Comparison of ENCODE assay signal across 27 cellular contexts in genomic region chr10:48682265-48682664, GRCh38. TPM values are rescaled to one million over a fixed set of nuclear protein-coding genes. Genes with fewer than 3 reads are reported as not detected.
"Had no signal": no experiment of that assay in that cellular context is flagged by ENCODE, and none has a peak within 500 bp of the region (broad histone marks: within the 10 kb centered on the region; RNA-seq: fewer than 3 reads in every experiment).

No MANE protein-coding gene starts in this region.

- H3K4me1 Mint-ChIP-seq: activated CD4-positive, alpha-beta T cell treated with anti-CD3 and anti-CD28 coated beads for 36 hours; activated naive CD4-positive, alpha-beta T cell treated with anti-CD3 and anti-CD28 coated beads, Interleukin-2, amount 10 ng/mL, durations not matched to agents 7 days and 5 days; immature natural killer cell; mesothelial cell of epicardium had no signal

- H3K27ac Mint-ChIP-seq: activated CD4-positive, alpha-beta memory T cell treated with anti-CD3 and anti-CD28 coated beads for 36 hours; activated CD4-positive, alpha-beta T cell treated with anti-CD3 and anti-CD28 coated beads for 36 hours; activated naive CD4-positive, alpha-beta T cell treated with anti-CD3 and anti-CD28 coated beads, Interleukin-2, amount 10 ng/mL, durations not matched to agents 7 days and 5 days; immature natural killer cell; mesothelial cell of epicardium; natural killer cell; T-cell; T-helper 2 cell treated with Interferon-gamma antibody and Interleukin-4, amounts not matched to agents 5 μg/mL and 100 μg/mL, for 36 hours; type B pancreatic cell had no signal

- H3K4me3 Mint-ChIP-seq: activated CD4-positive, alpha-beta memory T cell treated with anti-CD3 and anti-CD28 coated beads for 36 hours; activated CD4-positive, alpha-beta T cell treated with anti-CD3 and anti-CD28 coated beads for 36 hours; activated naive CD4-positive, alpha-beta T cell treated with anti-CD3 and anti-CD28 coated beads, Interleukin-2, amount 10 ng/mL, durations not matched to agents 7 days and 5 days; immature natural killer cell; mesothelial cell of epicardium; natural killer cell; T-cell; T-helper 2 cell treated with Interferon-gamma antibody and Interleukin-4, amounts not matched to agents 5 μg/mL and 100 μg/mL, for 36 hours; type B pancreatic cell had no signal

- DNase-seq: activated CD4-positive, alpha-beta memory T cell treated with anti-CD3 and anti-CD28 coated beads for 36 hours; activated CD4-positive, alpha-beta T cell treated with anti-CD3 and anti-CD28 coated beads for 36 hours; activated effector memory CD4-positive, alpha-beta T cell treated with anti-CD3 and anti-CD28 coated beads, Interleukin-2, amount 50 U/mL, for 16 hours; activated naive CD4-positive, alpha-beta T cell treated with anti-CD3 and anti-CD28 coated beads, Interleukin-2, amount 10 ng/mL, durations not matched to agents 7 days and 5 days; anterior cingulate cortex; body of pancreas; cortex of kidney; effector CD4-positive, alpha-beta T cell; foreskin fibroblast; immature natural killer cell; kidney glomerular epithelial cell; left lung; natural killer cell; sigmoid colon; stimulated activated CD4-positive, alpha-beta T cell treated with anti-CD3 and anti-CD28 coated beads, Interleukin-15, amount 100 ng/mL, for 24 hours; stimulated activated CD8-positive, alpha-beta memory T cell treated with anti-CD3 and anti-CD28 coated beads, Interleukin-4, amount 100 ng/mL, for 48 hours; stimulated activated naive CD4-positive, alpha-beta T cell treated with Interleukin-2 at 50 U/mL for 16 hours; T-cell had no signal

- H3K27me3 ChIP-seq: body of pancreas, cardiac muscle cell, left lung, sigmoid colon had no signal

- H3K4me1 ChIP-seq: body of pancreas, sigmoid colon had no signal

- H3K27me3 Mint-ChIP-seq: activated CD4-positive, alpha-beta T cell treated with anti-CD3 and anti-CD28 coated beads for 36 hours; type B pancreatic cell had no signal

- H3K27ac ChIP-seq: body of pancreas, cardiac muscle cell, left lung, sigmoid colon, thoracic aorta had no signal

- H3K36me3 Mint-ChIP-seq: activated CD4-positive, alpha-beta memory T cell treated with anti-CD3 and anti-CD28 coated beads for 36 hours; activated naive CD4-positive, alpha-beta T cell treated with anti-CD3 and anti-CD28 coated beads, Interleukin-2, amount 10 ng/mL, durations not matched to agents 7 days and 5 days; immature natural killer cell; natural killer cell; T-cell; type B pancreatic cell had no signal

- H3K9me3 ChIP-seq: body of pancreas, thoracic aorta had no signal

- H3K4me2 ChIP-seq: smooth muscle cell had no signal

- ATAC-seq: activated CD4-positive, alpha-beta T cell treated with anti-CD3 and anti-CD28 coated beads for 36 hours; body of pancreas; left lung; natural killer cell; T-cell had no signal

- H3K4me3 ChIP-seq: body of pancreas, cardiac muscle cell, left lung, lung, sigmoid colon, smooth muscle cell, thoracic aorta had no signal

- H3K36me3 ChIP-seq: cardiac muscle cell, left lung, sigmoid colon, thoracic aorta had no signal

RNA-seq across cellular contexts. Expression of gene WDFY4, which starts 2.4 kb away (rescaled TPM):
- total RNA-seq: activated CD4-positive, alpha-beta memory T cell treated with anti-CD3 and anti-CD28 coated beads for 36 hours; cardiac muscle cell; epithelial cell of proximal tubule; renal cortical epithelial cell; smooth muscle cell had no signal
- polyA plus RNA-seq: cardiac muscle cell, smooth muscle cell had no signal
